Comparison of ENCODE assay signal across 19 cellular contexts in the genomic region with DNA sequence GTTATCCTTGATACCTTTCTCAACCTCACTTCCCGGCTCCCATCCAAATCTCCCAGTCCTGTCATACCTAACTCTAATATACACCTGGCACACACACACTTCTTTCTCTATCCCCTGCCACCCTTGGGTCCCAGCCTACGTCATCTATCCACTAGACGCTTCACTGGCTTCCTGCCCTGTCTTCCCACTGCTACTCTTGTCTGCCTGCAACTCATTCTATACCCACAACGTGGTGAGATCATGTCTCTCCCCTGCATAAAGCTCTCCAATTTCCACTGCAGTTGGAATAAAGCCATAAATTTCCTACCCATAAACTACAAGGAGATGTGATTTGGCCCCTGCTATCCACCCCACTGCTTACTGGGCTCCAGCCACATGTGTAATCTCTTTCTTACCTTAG.
"Had no signal": no experiment of that assay in that cellular context is flagged by ENCODE, and none has a peak within 500 bp of the region (broad histone marks: within the 10 kb centered on the region; RNA-seq: fewer than 3 reads in every experiment).

No MANE protein-coding gene starts in this region.

- H3K4me1 Mint-ChIP-seq: endodermal cell, natural killer cell had no signal

- ATAC-seq: heart left ventricle, left colon, mucosa of descending colon, natural killer cell, right cardiac atrium had no signal

- H3K4me3 ChIP-seq: coronary artery, heart left ventricle, mucosa of descending colon, suprapubic skin, tibial artery, upper lobe of left lung, uterus had no signal

- H3K9me3 Mint-ChIP-seq: endodermal cell, natural killer cell had no signal

- DNase-seq: effector CD4-positive, alpha-beta T cell; endodermal cell; erythroblast; foreskin melanocyte; heart left ventricle; hippocampal formation; left colon; mammary epithelial cell; mucosa of descending colon; natural killer cell; right cardiac atrium; stimulated activated CD4-positive, alpha-beta T cell treated with anti-CD3 and anti-CD28 coated beads, Interleukin-12 subunit alpha, Interleukin-12 subunit beta, amount 100 ng/mL, for 4 hours; stimulated activated naive CD4-positive, alpha-beta T cell; tibial artery; upper lobe of left lung; uterus had no signal

- H3K4me3 Mint-ChIP-seq: endodermal cell, natural killer cell, neural crest cell had no signal

- H3K27ac Mint-ChIP-seq: endodermal cell, natural killer cell had no signal
